In the genomic region with DNA sequence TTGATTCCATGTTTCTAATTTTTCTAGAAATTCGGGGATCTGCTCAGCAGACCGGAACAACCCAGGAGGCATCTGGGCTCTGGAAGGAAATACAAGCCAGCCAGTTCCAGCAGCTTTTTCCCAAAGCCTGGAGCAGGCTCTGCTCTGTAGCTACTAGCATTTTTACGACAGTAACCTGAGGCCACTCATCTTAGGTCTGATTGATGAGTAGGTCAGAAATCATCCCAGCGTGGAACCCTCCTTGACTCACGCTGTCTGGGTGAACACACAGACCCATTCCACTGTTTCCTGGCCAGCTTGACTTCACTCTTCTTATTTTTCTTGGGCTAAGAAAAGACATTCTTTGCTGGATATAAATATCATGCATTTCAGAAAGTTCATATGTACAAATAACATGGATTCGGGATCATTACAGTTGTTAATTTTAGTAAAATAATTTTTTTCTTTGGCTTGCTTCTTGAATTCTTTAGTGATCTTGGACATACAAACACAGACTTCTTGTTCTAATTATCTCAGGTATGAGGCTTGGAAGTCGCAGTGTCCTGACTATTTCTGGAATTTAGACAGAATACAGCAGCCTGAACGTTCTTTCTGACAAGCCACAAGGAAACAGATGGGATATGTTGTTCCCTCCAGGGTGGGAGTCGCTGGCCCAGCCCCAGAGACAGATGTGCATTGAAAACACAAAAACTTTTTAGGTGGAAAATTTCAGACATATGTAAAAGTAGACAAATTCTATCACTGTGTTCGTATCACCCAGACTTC, we compare ENCODE assay signal across 1 cellular context.
TF ChIP-seq lines count a peak whose summit lies in the region.

No MANE protein-coding gene starts in this region.

TF ChIP-seq in GM23338, 12 proteins besides CTCF, POLR2A, EP300 and RAD21 (continued from another document):
- TF ChIP-seq, protein P1, sequence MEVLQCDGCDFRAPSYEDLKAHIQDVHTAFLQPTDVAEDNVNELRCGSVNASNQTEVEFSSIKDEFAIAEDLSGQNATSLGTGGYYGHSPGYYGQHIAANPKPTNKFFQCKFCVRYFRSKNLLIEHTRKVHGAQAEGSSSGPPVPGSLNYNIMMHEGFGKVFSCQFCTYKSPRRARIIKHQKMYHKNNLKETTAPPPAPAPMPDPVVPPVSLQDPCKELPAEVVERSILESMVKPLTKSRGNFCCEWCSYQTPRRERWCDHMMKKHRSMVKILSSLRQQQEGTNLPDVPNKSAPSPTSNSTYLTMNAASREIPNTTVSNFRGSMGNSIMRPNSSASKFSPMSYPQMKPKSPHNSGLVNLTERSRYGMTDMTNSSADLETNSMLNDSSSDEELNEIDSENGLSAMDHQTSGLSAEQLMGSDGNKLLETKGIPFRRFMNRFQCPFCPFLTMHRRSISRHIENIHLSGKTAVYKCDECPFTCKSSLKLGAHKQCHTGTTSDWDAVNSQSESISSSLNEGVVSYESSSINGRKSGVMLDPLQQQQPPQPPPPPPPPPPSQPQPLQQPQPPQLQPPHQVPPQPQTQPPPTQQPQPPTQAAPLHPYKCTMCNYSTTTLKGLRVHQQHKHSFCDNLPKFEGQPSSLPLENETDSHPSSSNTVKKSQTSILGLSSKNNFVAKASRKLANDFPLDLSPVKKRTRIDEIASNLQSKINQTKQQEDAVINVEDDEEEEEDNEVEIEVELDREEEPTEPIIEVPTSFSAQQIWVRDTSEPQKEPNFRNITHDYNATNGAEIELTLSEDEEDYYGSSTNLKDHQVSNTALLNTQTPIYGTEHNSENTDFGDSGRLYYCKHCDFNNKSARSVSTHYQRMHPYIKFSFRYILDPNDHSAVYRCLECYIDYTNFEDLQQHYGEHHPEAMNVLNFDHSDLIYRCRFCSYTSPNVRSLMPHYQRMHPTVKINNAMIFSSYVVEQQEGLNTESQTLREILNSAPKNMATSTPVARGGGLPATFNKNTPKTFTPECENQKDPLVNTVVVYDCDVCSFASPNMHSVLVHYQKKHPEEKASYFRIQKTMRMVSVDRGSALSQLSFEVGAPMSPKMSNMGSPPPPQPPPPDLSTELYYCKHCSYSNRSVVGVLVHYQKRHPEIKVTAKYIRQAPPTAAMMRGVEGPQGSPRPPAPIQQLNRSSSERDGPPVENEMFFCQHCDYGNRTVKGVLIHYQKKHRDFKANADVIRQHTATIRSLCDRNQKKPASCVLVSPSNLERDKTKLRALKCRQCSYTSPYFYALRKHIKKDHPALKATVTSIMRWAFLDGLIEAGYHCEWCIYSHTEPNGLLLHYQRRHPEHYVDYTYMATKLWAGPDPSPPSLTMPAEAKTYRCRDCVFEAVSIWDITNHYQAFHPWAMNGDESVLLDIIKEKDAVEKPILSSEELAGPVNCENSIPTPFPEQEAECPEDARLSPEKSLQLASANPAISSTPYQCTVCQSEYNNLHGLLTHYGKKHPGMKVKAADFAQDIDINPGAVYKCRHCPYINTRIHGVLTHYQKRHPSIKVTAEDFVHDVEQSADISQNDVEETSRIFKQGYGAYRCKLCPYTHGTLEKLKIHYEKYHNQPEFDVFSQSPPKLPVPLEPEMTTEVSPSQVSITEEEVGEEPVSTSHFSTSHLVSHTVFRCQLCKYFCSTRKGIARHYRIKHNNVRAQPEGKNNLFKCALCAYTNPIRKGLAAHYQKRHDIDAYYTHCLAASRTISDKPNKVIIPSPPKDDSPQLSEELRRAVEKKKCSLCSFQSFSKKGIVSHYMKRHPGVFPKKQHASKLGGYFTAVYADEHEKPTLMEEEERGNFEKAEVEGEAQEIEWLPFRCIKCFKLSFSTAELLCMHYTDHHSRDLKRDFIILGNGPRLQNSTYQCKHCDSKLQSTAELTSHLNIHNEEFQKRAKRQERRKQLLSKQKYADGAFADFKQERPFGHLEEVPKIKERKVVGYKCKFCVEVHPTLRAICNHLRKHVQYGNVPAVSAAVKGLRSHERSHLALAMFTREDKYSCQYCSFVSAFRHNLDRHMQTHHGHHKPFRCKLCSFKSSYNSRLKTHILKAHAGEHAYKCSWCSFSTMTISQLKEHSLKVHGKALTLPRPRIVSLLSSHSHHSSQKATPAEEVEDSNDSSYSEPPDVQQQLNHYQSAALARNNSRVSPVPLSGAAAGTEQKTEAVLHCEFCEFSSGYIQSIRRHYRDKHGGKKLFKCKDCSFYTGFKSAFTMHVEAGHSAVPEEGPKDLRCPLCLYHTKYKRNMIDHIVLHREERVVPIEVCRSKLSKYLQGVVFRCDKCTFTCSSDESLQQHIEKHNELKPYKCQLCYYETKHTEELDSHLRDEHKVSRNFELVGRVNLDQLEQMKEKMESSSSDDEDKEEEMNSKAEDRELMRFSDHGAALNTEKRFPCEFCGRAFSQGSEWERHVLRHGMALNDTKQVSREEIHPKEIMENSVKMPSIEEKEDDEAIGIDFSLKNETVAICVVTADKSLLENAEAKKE (CRISPR knock-in tag; IDR thresholded peaks at IDR 0.05): no peak
- TF ChIP-seq POLR2AphosphoS5 (IDR thresholded peaks at IDR 0.05; ENCODE audit: low read depth) (no peak), EZH2phosphoT487 (IDR thresholded peaks at IDR 0.05; ENCODE audit: unreplicated experiment) (no peak), JUNB (IDR thresholded peaks at IDR 0.05; ENCODE audit: unreplicated experiment) (no peak), ETS1 (IDR thresholded peaks at IDR 0.05) (no peak), STAT1 (IDR thresholded peaks at IDR 0.05; ENCODE audit: unreplicated experiment) (no peak), CREB1 (CRISPR knock-in tag; IDR thresholded peaks at IDR 0.05; ENCODE audit: low read depth) (no peak)
- TF ChIP-seq, protein P2, sequence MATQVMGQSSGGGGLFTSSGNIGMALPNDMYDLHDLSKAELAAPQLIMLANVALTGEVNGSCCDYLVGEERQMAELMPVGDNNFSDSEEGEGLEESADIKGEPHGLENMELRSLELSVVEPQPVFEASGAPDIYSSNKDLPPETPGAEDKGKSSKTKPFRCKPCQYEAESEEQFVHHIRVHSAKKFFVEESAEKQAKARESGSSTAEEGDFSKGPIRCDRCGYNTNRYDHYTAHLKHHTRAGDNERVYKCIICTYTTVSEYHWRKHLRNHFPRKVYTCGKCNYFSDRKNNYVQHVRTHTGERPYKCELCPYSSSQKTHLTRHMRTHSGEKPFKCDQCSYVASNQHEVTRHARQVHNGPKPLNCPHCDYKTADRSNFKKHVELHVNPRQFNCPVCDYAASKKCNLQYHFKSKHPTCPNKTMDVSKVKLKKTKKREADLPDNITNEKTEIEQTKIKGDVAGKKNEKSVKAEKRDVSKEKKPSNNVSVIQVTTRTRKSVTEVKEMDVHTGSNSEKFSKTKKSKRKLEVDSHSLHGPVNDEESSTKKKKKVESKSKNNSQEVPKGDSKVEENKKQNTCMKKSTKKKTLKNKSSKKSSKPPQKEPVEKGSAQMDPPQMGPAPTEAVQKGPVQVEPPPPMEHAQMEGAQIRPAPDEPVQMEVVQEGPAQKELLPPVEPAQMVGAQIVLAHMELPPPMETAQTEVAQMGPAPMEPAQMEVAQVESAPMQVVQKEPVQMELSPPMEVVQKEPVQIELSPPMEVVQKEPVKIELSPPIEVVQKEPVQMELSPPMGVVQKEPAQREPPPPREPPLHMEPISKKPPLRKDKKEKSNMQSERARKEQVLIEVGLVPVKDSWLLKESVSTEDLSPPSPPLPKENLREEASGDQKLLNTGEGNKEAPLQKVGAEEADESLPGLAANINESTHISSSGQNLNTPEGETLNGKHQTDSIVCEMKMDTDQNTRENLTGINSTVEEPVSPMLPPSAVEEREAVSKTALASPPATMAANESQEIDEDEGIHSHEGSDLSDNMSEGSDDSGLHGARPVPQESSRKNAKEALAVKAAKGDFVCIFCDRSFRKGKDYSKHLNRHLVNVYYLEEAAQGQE (IDR thresholded peaks at IDR 0.05; ENCODE audit: unreplicated experiment): no peak
